1 cellular context compared by ENCODE assay signal in genomic region chr14:103097994-103098957, GRCh38.
TF ChIP-seq lines count a peak whose summit lies in the region.

No MANE protein-coding gene starts in this region.

TF ChIP-seq in HepG2, 621 proteins besides CTCF, POLR2A, EP300 and RAD21 (continues in another document):
- TF ChIP-seq ZNF367 (CRISPR knock-in tag; IDR thresholded peaks at IDR 0.05; ENCODE audit: borderline replicate concordance) (no peak), RARA (CRISPR knock-in tag; IDR thresholded peaks at IDR 0.05) (peak; percentile 40; the same call in 1 of the 2 replicates), ZNF761 (CRISPR knock-in tag; conservative IDR thresholded peaks at IDR 0.05) (0 out of 2 replicates have a peak, but pooled peaks have one; percentile 14), ZNF180 (CRISPR knock-in tag; IDR thresholded peaks at IDR 0.05; ENCODE audit: borderline replicate concordance, low read depth) (no peak), THAP11 (CRISPR knock-in tag; IDR thresholded peaks at IDR 0.05) (no peak), SIN3A (IDR thresholded peaks at IDR 0.05; ENCODE audit: borderline replicate concordance, low read depth, low read length) (peak; percentile 36; the same call in 1 of the 2 replicates), SRSF1 (optimal IDR thresholded peaks at IDR 0.05; ENCODE audit: low read depth, low read length) (peak; percentile 66), ZNF326 (CRISPR knock-in tag; IDR thresholded peaks at IDR 0.05; ENCODE audit: borderline replicate concordance) (no peak), GTF3A (CRISPR knock-in tag; conservative IDR thresholded peaks at IDR 0.05) (0 out of 2 replicates have a peak, but pooled peaks have one; percentile 6), ZNF572 (CRISPR knock-in tag; IDR thresholded peaks at IDR 0.05) (0 out of 2 replicates have a peak, but pooled peaks have one; percentile 30), HNF1B (CRISPR knock-in tag; IDR thresholded peaks at IDR 0.05) (peak; percentile 25; the same call in 1 of the 2 replicates), ZNF556 (CRISPR knock-in tag; IDR thresholded peaks at IDR 0.05; ENCODE audit: borderline replicate concordance) (peak; percentile 95; the same call in 1 of the 2 replicates), RCOR2 (CRISPR knock-in tag; IDR thresholded peaks at IDR 0.05) (peak; percentile 68), PRDM10 (CRISPR knock-in tag; IDR thresholded peaks at IDR 0.05; ENCODE audit: low read depth) (peak; percentile 65; the same call in 1 of the 2 replicates), KAT2B (IDR thresholded peaks at IDR 0.05; ENCODE audit: borderline replicate concordance, low read depth, low read length) (no peak), PITX1 (CRISPR knock-in tag; IDR thresholded peaks at IDR 0.05) (no peak), AGO2 (optimal IDR thresholded peaks at IDR 0.05; ENCODE audit: low read depth, low read length) (peak; percentile 23), ZKSCAN1 (IDR thresholded peaks at IDR 0.05; ENCODE audit: low read length) (peak; percentile 65; the same call in 1 of the 2 replicates), SOX13 (IDR thresholded peaks at IDR 0.05) (no peak), SOX13 (CRISPR knock-in tag; conservative IDR thresholded peaks at IDR 0.05 in 1 of 2, IDR thresholded peaks at IDR 0.05 in 1 of 2) (0 out of 4 replicates have a peak, but pooled peaks of 1 of the 2 experiments have one; percentile 7), NR2F6 (IDR thresholded peaks at IDR 0.05) (no peak), NR2F6 (CRISPR knock-in tag; IDR thresholded peaks at IDR 0.05) (peak; percentile 35; the same call in 1 of the 2 replicates), MAX (IDR thresholded peaks at IDR 0.05) (peak; percentile 21; the same call in 1 of the 2 replicates), ZNF232 (CRISPR knock-in tag; IDR thresholded peaks at IDR 0.05; ENCODE audit: borderline replicate concordance) (peak; percentile 34; the same call in 1 of the 2 replicates), EED (CRISPR knock-in tag; IDR thresholded peaks at IDR 0.05) (no peak), NFAT5 (CRISPR knock-in tag; IDR thresholded peaks at IDR 0.05) (no peak), HNRNPL (IDR thresholded peaks at IDR 0.05; ENCODE audit: low read depth, low read length) (peak; percentile 77; the same call in 1 of the 2 replicates), ZMYM2 (CRISPR knock-in tag; IDR thresholded peaks at IDR 0.05) (0 out of 2 replicates have a peak, but pooled peaks have one; percentile 20), ZNF382 (CRISPR knock-in tag; IDR thresholded peaks at IDR 0.05; ENCODE audit: borderline replicate concordance) (no peak), ZBTB4 (CRISPR knock-in tag; IDR thresholded peaks at IDR 0.05; ENCODE audit: borderline replicate concordance) (0 out of 2 replicates have a peak, but pooled peaks have one; percentile 54), ADNP (CRISPR knock-in tag; IDR thresholded peaks at IDR 0.05) (peak; percentile 83), HES4 (CRISPR knock-in tag; IDR thresholded peaks at IDR 0.05; ENCODE audit: borderline replicate concordance) (no peak), REXO4 (CRISPR knock-in tag; IDR thresholded peaks at IDR 0.05; ENCODE audit: borderline replicate concordance) (no peak), ZNF34 (CRISPR knock-in tag; IDR thresholded peaks at IDR 0.05; ENCODE audit: borderline replicate concordance) (no peak), HDAC1 (CRISPR knock-in tag; IDR thresholded peaks at IDR 0.05) (peak; percentile 5; the same call in 1 of the 2 replicates), KIAA2018 (CRISPR knock-in tag; IDR thresholded peaks at IDR 0.05; ENCODE audit: borderline replicate concordance) (no peak), ZNF790 (CRISPR knock-in tag; IDR thresholded peaks at IDR 0.05; ENCODE audit: borderline replicate concordance) (no peak), ZNF230 (CRISPR knock-in tag; IDR thresholded peaks at IDR 0.05) (0 out of 2 replicates have a peak, but pooled peaks have one; percentile 44)
